22 cellular contexts compared by ENCODE assay signal in genomic region chr2:73227086-73227485, GRCh38. TPM values are rescaled to one million over a fixed set of nuclear protein-coding genes. Genes with fewer than 3 reads are reported as not detected.
A peak's percentile ranks its signal among the peaks of the same experiment; 100 is the strongest.
DNase-seq lines count a peak whose midpoint lies in the region; ATAC-seq, FAIRE-seq and TF ChIP-seq lines count a peak whose summit lies in the region.
"Had no signal": no experiment of that assay in that cellular context is flagged by ENCODE, and none has a peak within 500 bp of the region (broad histone marks: within the 10 kb centered on the region; RNA-seq: fewer than 3 reads in every experiment).

No MANE protein-coding gene starts in this region.

- H3K4me2 ChIP-seq in BLaER1 treated with 17β-estradiol and CSF1 and Interleukin-3, amounts not matched to agents 10 nM and 100 nM = peak overlapping the region in 9 of 11 experiments; percentile 73 to 92 (median 84); a peak in 12 of 22 replicates
- no peak overlapping the region for H3K4me2 ChIP-seq in GM12878 (ENCODE audit: control insufficient read depth, insufficient read depth)

- no peak overlapping the region for H3K27ac ChIP-seq in BLaER1 treated with 17β-estradiol and CSF1 and Interleukin-3, amounts not matched to agents 10 nM and 100 nM
- H3K27ac ChIP-seq in GM12878 (ENCODE audit: control insufficient read depth, insufficient read depth) (no peak overlapping the region), tibial artery (no peak overlapping the region)

- no peak for TF ChIP-seq RAD21 in GM12878 (IDR thresholded peaks at IDR 0.05; ENCODE audit: insufficient read depth, low read depth, low read length)

- H3K4me1 ChIP-seq in BLaER1 treated with 17β-estradiol and CSF1 and Interleukin-3, amounts not matched to agents 10 nM and 100 nM = peaks cover 25 to 36% (median 31%) of the 10 kb centered on the region in 10 experiments
- H3K4me1 ChIP-seq in GM12878 (ENCODE audit: control insufficient read depth, insufficient read depth, low read length) = no peaks in the 10 kb centered on the region
- H3K4me1 ChIP-seq in tibial artery = no peaks in the 10 kb centered on the region
- H3K4me1 ChIP-seq: HAP-1 had no signal

- no peak for TF ChIP-seq CTCF in GM12878 (IDR thresholded peaks at IDR 0.05 in 2 of 3, conservative IDR thresholded peaks at IDR 0.05 in 1 of 3; ENCODE audit: control insufficient read depth in 2 of 3, extremely low read depth in 1 of 3, insufficient read depth in 1 of 3, low read depth in 3 of 3, low read length in 3 of 3)
- no peak for TF ChIP-seq CTCF in tibial artery (IDR thresholded peaks at IDR 0.05)

- intact Hi-C loops in GM12878 (cut with micrococcal nuclease; ENCODE audit: unreplicated experiment) = no loop called here
- intact Hi-C loops in posterior vena cava (cut with DNase I) = loop anchor here in 1 of 2 donors (2.0 kb wide), 1 partner anchor 26 kb away; no protein-coding TSS in a partner anchor
- intact Hi-C loops in tibial artery (cut with DNase I; ENCODE audit: low total_unique reads) = no loop called here

- no peak overlapping the region for H3K4me3 ChIP-seq in BLaER1 treated with 17β-estradiol and CSF1 and Interleukin-3, amounts not matched to agents 10 nM and 100 nM
- H3K4me3 ChIP-seq in GM12878 = no peak overlapping the region
- H3K4me3 ChIP-seq in tibial artery = no peak overlapping the region
- H3K4me3 ChIP-seq: HAP-1 had no signal

- CTCF ChIA-PET in GM12878 (lab: Yijun Ruan, JAX) = interaction anchor here (0.7 kb wide), 1 partner anchor 15 kb away, joined by 4 read pairs; no protein-coding TSS in a partner anchor

- no peaks in the 10 kb centered on the region for H3K27me3 ChIP-seq in BLaER1 treated with 17β-estradiol and CSF1 and Interleukin-3, amounts not matched to agents 10 nM and 100 nM
- H3K27me3 ChIP-seq in GM12878 (replicated peaks in 1 of 2; ENCODE audit: control insufficient read depth in 2 of 2, insufficient read depth in 2 of 2, low read length in 1 of 2) = no peaks in the 10 kb centered on the region
- no peaks in the 10 kb centered on the region for H3K27me3 ChIP-seq in tibial artery

- RAD21 ChIA-PET in GM12878 (lab: Charles Lee; ENCODE audit: unreplicated experiment) = no interaction called here

- 73% methylated on average over 3 of the region's 3 CpGs for WGBS in GM12878 (ENCODE audit: insufficient coverage, insufficient replicate concordance, low lambda C conversion rate, missing lambda C conversion rate)

- no peak overlapping the region; a peak in 1 of 22 replicates for H3K9ac ChIP-seq in BLaER1 treated with 17β-estradiol and CSF1 and Interleukin-3, amounts not matched to agents 10 nM and 100 nM
- H3K9ac ChIP-seq in GM12878 (ENCODE audit: control insufficient read depth, insufficient read depth, low read length) = no peak overlapping the region

- H3K79me2 ChIP-seq in GM12878 (ENCODE audit: control insufficient read depth, insufficient read depth, low read length) = no peaks in the 10 kb centered on the region

- no peaks in the 10 kb centered on the region for H3K9me3 ChIP-seq in BLaER1 treated with 17β-estradiol and CSF1 and Interleukin-3, amounts not matched to agents 10 nM and 100 nM (replicated peaks in 1 of 11)
- no peaks in the 10 kb centered on the region for H3K9me3 ChIP-seq in GM12878 (replicated peaks; ENCODE audit: control insufficient read depth, insufficient read depth, low read length)
- no peaks in the 10 kb centered on the region for H3K9me3 ChIP-seq in tibial artery
- H3K9me3 ChIP-seq: HAP-1 had no signal

- in situ Hi-C loops in GM12878 (cut with MboI) = no loop called here

- DNase-seq in GM12878 (ENCODE audit: low read depth, low spot score) = no peak
- peak; percentile 55 for DNase-seq in posterior vena cava (ENCODE audit: low spot score)
- DNase-seq in tibial artery = no peak
- no peak for DNase-seq in NCI-H82 treated with DMSO at 0.1 percent for 48 hours (lab: John Stamatoyannopoulos, UW; ENCODE audit: unreplicated experiment)
- DNase-seq in NAMALWA (ENCODE audit: low spot score) = no peak
- DNase-seq: CD4-positive, alpha-beta T cell; CD8-positive, alpha-beta memory T cell; DMS 273 treated with DMSO at 0.1 percent for 48 hours; DMS79; EL; GDM1; GOT3; HFFc6 had no signal

- H4K20me1 ChIP-seq in BLaER1 treated with 17β-estradiol and CSF1 and Interleukin-3, amounts not matched to agents 10 nM and 100 nM = 0 out of 22 replicates have a peak, but pooled peaks cover 0 to 4% (median 0%) of the 10 kb centered on the region in 11 experiments
- no peaks in the 10 kb centered on the region for H4K20me1 ChIP-seq in GM12878 (ENCODE audit: control insufficient read depth, insufficient read depth)

- no TSS peak for BruUV-seq in GM12878 (replicated peaks; lab: Mats Ljungman, UMichigan)

- POLR2A ChIA-PET in GM12878 (lab: Charles Lee) = no interaction called here

- H2AFZ ChIP-seq in GM12878 (ENCODE audit: control insufficient read depth, low read depth, low read length) = no peak overlapping the region

- TF ChIP-seq POLR2A in GM12878 (IDR thresholded peaks at IDR 0.05; ENCODE audit: low read depth, low read length) = peak; percentile 20; the same call in 1 of the 2 replicates

- ATAC-seq in GM12878 = no peak

- SMC1A ChIA-PET in GM12878 (lab: Charles Lee; ENCODE audit: uncharacterized antibody, unreplicated experiment) = no interaction called here

- peaks cover 51 to 78% (median 64%) of the 10 kb centered on the region in 11 experiments for H3K36me3 ChIP-seq in BLaER1 treated with 17β-estradiol and CSF1 and Interleukin-3, amounts not matched to agents 10 nM and 100 nM
- H3K36me3 ChIP-seq in GM12878 (ENCODE audit: control insufficient read depth in 2 of 2, insufficient read depth in 2 of 2, low read length in 1 of 2) (peaks cover 2 to 14% of the 10 kb centered on the region in 2 experiments; a peak in 2 of 4 replicates), tibial artery (peaks cover 0 to 82% (median 60%) of the 10 kb centered on the region in 3 donors)

- FAIRE-seq in GM12878 (lab: Jason Lieb, UNC) = no peak
- FAIRE-seq: D721Med, GM12891, GM18507, H54 had no signal

- TF ChIP-seq EP300 in GM12878 (IDR thresholded peaks at IDR 0.05; ENCODE audit: borderline replicate concordance in 1 of 2, control insufficient read depth in 1 of 2, low read depth in 2 of 2, low read length in 2 of 2) = no peak

RNA-seq across cellular contexts. Expression of gene PRADC1, which starts 6.0 kb away (rescaled TPM):
- 1.1 and 2.2 TPM in 2 replicates for total RNA-seq in GM12878 (2013; cell fraction: nucleolus; rRNA removed)
- total RNA-seq in GM12878 (2014; rRNA removed) (16.9 and 18.6 TPM in 2 replicates), GM12878 (2014; rRNA removed; fragmentation: Illumina TruSeq; extraction: Trizol) (11.7 and 12.4 TPM in 2 replicates), GM12878 (2021) (13.4 and 15.7 TPM in 2 replicates), posterior vena cava (10 to 100 TPM; 16.8 to 23.5 TPM)
- 4.2 TPM for polyA plus RNA-seq in GM12878 (2011; ENCODE audit: low read depth)
- polyA plus RNA-seq in GM12878 (2011; rRNA removed) (5.1 and 8.9 TPM in 2 replicates), GM12878 (2014; fragmentation: Illumina TruSeq; extraction: Trizol) (6.2 and 12.6 TPM in 2 replicates), GM12878 (2014; fragmentation: Nextera tagmentation; extraction: Ambion mirVana) (1 to 10 TPM; 3.7 to 8.1 TPM), GM12878 (2014; rRNA removed) (14.9 and 16.1 TPM in 2 replicates), GM12878 (2016; fragmentation: Nextera tagmentation; extraction: Ambion mirVana) (10 to 100 TPM; 31.5 to 39.0 TPM)
- 13.5 and 18.2 TPM in 2 replicates for polyA plus RNA-seq in GM12878 (2011; cell fraction: cytosol; rRNA removed)
- polyA plus RNA-seq in GM12878 (2011; cell fraction: nucleus; rRNA removed) = 7.2 and 7.9 TPM in 2 replicates
- polyA plus RNA-seq in GM12878 (2012) = 6.9 and 7.9 TPM in 2 replicates
- polyA minus RNA-seq in GM12878 (2011; rRNA and poly(A)+ RNA removed) = 5.1 and 11.0 TPM in 2 replicates
- 1.9 and 4.0 TPM in 2 replicates for polyA minus RNA-seq in GM12878 (2011; cell fraction: cytosol; rRNA and poly(A)+ RNA removed)
- 1.6 and 4.6 TPM in 2 replicates for polyA minus RNA-seq in GM12878 (2011; cell fraction: nucleus; rRNA and poly(A)+ RNA removed)

RNA-seq across cellular contexts. Expression of gene CCT7, which starts 7.0 kb away (rescaled TPM):
- total RNA-seq in GM12878 (2013; cell fraction: nucleolus; rRNA removed) = 85.4 and 96.2 TPM in 2 replicates
- 468 and 475 TPM in 2 replicates for total RNA-seq in GM12878 (2014; rRNA removed)
- total RNA-seq in GM12878 (2014; rRNA removed; fragmentation: Illumina TruSeq; extraction: Trizol) = 472 and 478 TPM in 2 replicates
- total RNA-seq in GM12878 (2021) = 474 and 494 TPM in 2 replicates
- polyA plus RNA-seq in GM12878 (2011; ENCODE audit: low read depth) = 269 TPM
- polyA plus RNA-seq in GM12878 (2011; rRNA removed) = 498 and 571 TPM in 2 replicates
- 415 and 490 TPM in 2 replicates for polyA plus RNA-seq in GM12878 (2011; cell fraction: cytosol; rRNA removed)
- polyA plus RNA-seq in GM12878 (2011; cell fraction: nucleus; rRNA removed) = 162 and 206 TPM in 2 replicates
- 217 and 463 TPM in 2 replicates for polyA plus RNA-seq in GM12878 (2012)
- 574 and 674 TPM in 2 replicates for polyA plus RNA-seq in GM12878 (2014; fragmentation: Illumina TruSeq; extraction: Trizol)
- 100 to 1,000 TPM; 206 to 377 TPM for polyA plus RNA-seq in GM12878 (2014; fragmentation: Nextera tagmentation; extraction: Ambion mirVana)
- polyA plus RNA-seq in GM12878 (2014; rRNA removed) = 530 and 598 TPM in 2 replicates
- 100 to 1,000 TPM; 455 to 510 TPM for polyA plus RNA-seq in GM12878 (2016; fragmentation: Nextera tagmentation; extraction: Ambion mirVana)
- 387 and 498 TPM in 2 replicates for polyA minus RNA-seq in GM12878 (2011; rRNA and poly(A)+ RNA removed)
- 110 and 130 TPM in 2 replicates for polyA minus RNA-seq in GM12878 (2011; cell fraction: cytosol; rRNA and poly(A)+ RNA removed)
- 69.8 and 106 TPM in 2 replicates for polyA minus RNA-seq in GM12878 (2011; cell fraction: nucleus; rRNA and poly(A)+ RNA removed)
- 100 to 1,000 TPM; 190 to 234 TPM for total RNA-seq in posterior vena cava

RNA-seq across cellular contexts. Expression of gene SMYD5, which starts 13.0 kb away (rescaled TPM):
- total RNA-seq in GM12878 (2013; cell fraction: nucleolus; rRNA removed) = 24.2 and 30.9 TPM in 2 replicates
- total RNA-seq in GM12878 (2014; rRNA removed) (31.4 and 31.5 TPM in 2 replicates), GM12878 (2014; rRNA removed; fragmentation: Illumina TruSeq; extraction: Trizol) (21.1 and 21.2 TPM in 2 replicates), GM12878 (2021) (30.8 and 34.4 TPM in 2 replicates), posterior vena cava (10 to 100 TPM; 17.1 to 20.8 TPM)
- polyA plus RNA-seq in GM12878 (2011; ENCODE audit: low read depth) = 29.1 TPM
- polyA plus RNA-seq in GM12878 (2011; rRNA removed) (23.1 and 34.7 TPM in 2 replicates), GM12878 (2014; fragmentation: Illumina TruSeq; extraction: Trizol) (29.9 and 35.3 TPM in 2 replicates), GM12878 (2014; fragmentation: Nextera tagmentation; extraction: Ambion mirVana) (1 to 10 TPM; 6.1 to 6.6 TPM), GM12878 (2014; rRNA removed) (33.8 and 34.1 TPM in 2 replicates), GM12878 (2016; fragmentation: Nextera tagmentation; extraction: Ambion mirVana) (10 to 100 TPM; 18.4 to 18.8 TPM)
- polyA plus RNA-seq in GM12878 (2011; cell fraction: cytosol; rRNA removed) = 41.4 and 42.7 TPM in 2 replicates
- 50.6 and 54.2 TPM in 2 replicates for polyA plus RNA-seq in GM12878 (2011; cell fraction: nucleus; rRNA removed)
- polyA plus RNA-seq in GM12878 (2012) = 22.2 and 22.4 TPM in 2 replicates
- polyA minus RNA-seq in GM12878 (2011; rRNA and poly(A)+ RNA removed) = 32.3 and 46.1 TPM in 2 replicates
- polyA minus RNA-seq in GM12878 (2011; cell fraction: cytosol; rRNA and poly(A)+ RNA removed) = 12.1 and 13.8 TPM in 2 replicates
- 11.2 and 26.5 TPM in 2 replicates for polyA minus RNA-seq in GM12878 (2011; cell fraction: nucleus; rRNA and poly(A)+ RNA removed)

RNA-seq across cellular contexts. Expression of gene NOTO, which starts 24.7 kb away (rescaled TPM):
- total RNA-seq in GM12878 (2013; cell fraction: nucleolus; rRNA removed) = not detected in 2 replicates
- total RNA-seq in GM12878 (2014; rRNA removed) (not detected in 2 replicates), GM12878 (2014; rRNA removed; fragmentation: Illumina TruSeq; extraction: Trizol) (not detected in 2 replicates), GM12878 (2021) (not detected in 2 replicates), posterior vena cava (not detected)
- not detected for polyA plus RNA-seq in GM12878 (2011; ENCODE audit: low read depth)
- polyA plus RNA-seq in GM12878 (2011; rRNA removed) (not detected in 2 replicates), GM12878 (2014; fragmentation: Illumina TruSeq; extraction: Trizol) (not detected in 2 replicates), GM12878 (2014; fragmentation: Nextera tagmentation; extraction: Ambion mirVana) (not detected), GM12878 (2014; rRNA removed) (not detected in 2 replicates), GM12878 (2016; fragmentation: Nextera tagmentation; extraction: Ambion mirVana) (not detected)
- not detected in 2 replicates for polyA plus RNA-seq in GM12878 (2011; cell fraction: cytosol; rRNA removed)
- not detected in 2 replicates for polyA plus RNA-seq in GM12878 (2011; cell fraction: nucleus; rRNA removed)
- not detected in 2 replicates for polyA plus RNA-seq in GM12878 (2012)
- polyA minus RNA-seq in GM12878 (2011; rRNA and poly(A)+ RNA removed) = not detected in 2 replicates
- polyA minus RNA-seq in GM12878 (2011; cell fraction: cytosol; rRNA and poly(A)+ RNA removed) = not detected in 2 replicates
- polyA minus RNA-seq in GM12878 (2011; cell fraction: nucleus; rRNA and poly(A)+ RNA removed) = not detected in 2 replicates
- total RNA-seq: A172; CD4-positive, alpha-beta T cell; CD8-positive, alpha-beta memory T cell; HFFc6 had no signal
- polyA plus RNA-seq: BJ; CD14-positive monocyte; CD8-positive, alpha-beta memory T cell had no signal

RNA-seq across cellular contexts. Expression of gene FBXO41, which starts 57.2 kb away (rescaled TPM):
- total RNA-seq in GM12878 (2013; cell fraction: nucleolus; rRNA removed) = 29.6 and 30.1 TPM in 2 replicates
- total RNA-seq in GM12878 (2014; rRNA removed) = 11.7 and 14.7 TPM in 2 replicates
- 7.4 and 7.9 TPM in 2 replicates for total RNA-seq in GM12878 (2014; rRNA removed; fragmentation: Illumina TruSeq; extraction: Trizol)
- total RNA-seq in GM12878 (2021) = 37.0 and 38.9 TPM in 2 replicates
- 11.1 TPM for polyA plus RNA-seq in GM12878 (2011; ENCODE audit: low read depth)
- polyA plus RNA-seq in GM12878 (2011; rRNA removed) = 14.5 and 18.9 TPM in 2 replicates
- polyA plus RNA-seq in GM12878 (2011; cell fraction: cytosol; rRNA removed) = 22.8 and 28.9 TPM in 2 replicates
- 122 and 135 TPM in 2 replicates for polyA plus RNA-seq in GM12878 (2011; cell fraction: nucleus; rRNA removed)
- 20.1 and 22.7 TPM in 2 replicates for polyA plus RNA-seq in GM12878 (2012)
- 11.7 and 17.4 TPM in 2 replicates for polyA plus RNA-seq in GM12878 (2014; fragmentation: Illumina TruSeq; extraction: Trizol)
- polyA plus RNA-seq in GM12878 (2014; fragmentation: Nextera tagmentation; extraction: Ambion mirVana) = 1 to 10 TPM; 1.9 to 2.0 TPM
- 29.9 and 32.7 TPM in 2 replicates for polyA plus RNA-seq in GM12878 (2014; rRNA removed)
- 1 to 10 TPM; 2.8 to 4.1 TPM for polyA plus RNA-seq in GM12878 (2016; fragmentation: Nextera tagmentation; extraction: Ambion mirVana)
- polyA minus RNA-seq in GM12878 (2011; rRNA and poly(A)+ RNA removed) = 16.0 and 25.1 TPM in 2 replicates
- polyA minus RNA-seq in GM12878 (2011; cell fraction: cytosol; rRNA and poly(A)+ RNA removed) = 9.6 and 9.8 TPM in 2 replicates
- polyA minus RNA-seq in GM12878 (2011; cell fraction: nucleus; rRNA and poly(A)+ RNA removed) = 19.1 and 28.5 TPM in 2 replicates
- total RNA-seq in posterior vena cava = 1 to 10 TPM; 1.4 to 1.8 TPM
